In the genomic region with DNA sequence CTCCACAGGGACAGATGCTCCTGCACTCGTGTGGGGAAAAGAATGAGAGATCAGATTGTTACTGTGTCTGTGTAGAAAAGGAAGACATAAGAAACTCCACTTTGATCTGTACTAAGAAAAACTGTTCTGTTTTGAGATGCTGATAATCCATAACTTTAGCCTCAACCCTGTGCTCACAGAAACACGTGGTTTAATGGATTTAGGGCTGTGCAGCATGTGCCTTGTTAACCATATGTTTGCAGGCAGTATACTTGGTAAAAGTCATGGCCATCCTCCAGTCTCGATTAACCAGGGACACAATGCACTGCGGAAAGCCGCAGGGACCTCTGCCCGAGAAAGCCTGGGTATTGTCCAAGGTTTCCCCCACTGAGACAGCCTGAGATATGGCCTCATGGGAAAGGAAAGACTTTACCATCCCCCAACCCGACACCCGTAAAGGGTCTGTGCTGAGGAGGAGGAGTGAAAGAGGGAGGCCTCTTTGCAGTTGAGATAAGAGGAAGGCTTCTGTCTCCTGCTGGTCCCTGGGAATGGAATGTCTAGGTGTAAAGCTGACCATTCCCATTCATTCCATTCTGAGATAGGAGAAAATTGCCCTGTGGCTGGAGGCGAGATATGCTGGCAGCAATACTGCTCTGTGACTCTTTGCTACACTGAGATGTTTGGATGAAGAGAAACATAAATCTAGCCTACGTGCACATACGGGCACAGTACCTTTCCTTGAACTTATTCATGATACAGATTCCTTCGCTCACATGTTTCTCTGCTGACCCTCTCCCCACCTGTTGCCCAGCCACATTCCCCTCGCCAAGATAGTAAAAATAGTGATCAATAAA, we compare ENCODE assay signal across 7 cellular contexts. TPM values are rescaled to one million over a fixed set of nuclear protein-coding genes. Genes with fewer than 3 reads are reported as not detected.
"Had no signal": no experiment of that assay in that cellular context is flagged by ENCODE, and none has a peak within 500 bp of the region (broad histone marks: within the 10 kb centered on the region; RNA-seq: fewer than 3 reads in every experiment).

No MANE protein-coding gene starts in this region.

RNA-seq across cellular contexts. Expression of a gene that starts 20.1 kb away (rescaled TPM):
- total RNA-seq: GM23248, GM23338, H1, H4, H7, H9, HFFc6 had no signal
- polyA plus RNA-seq: GM23248, GM23338, H1 had no signal

RNA-seq across cellular contexts. Expression of a gene that starts 40.8 kb away (rescaled TPM):
- total RNA-seq: GM23248, GM23338, H1, H7, H9, HFFc6 had no signal
- polyA plus RNA-seq: GM23248, GM23338, H1 had no signal

RNA-seq across cellular contexts. Expression of a gene that starts 50.8 kb away (rescaled TPM):
- total RNA-seq: GM23248, GM23338, H1, H7, H9 had no signal
- polyA plus RNA-seq: GM23248, GM23338, H1 had no signal
